ENCODE assay signal across 1 cellular context in the genomic region with DNA sequence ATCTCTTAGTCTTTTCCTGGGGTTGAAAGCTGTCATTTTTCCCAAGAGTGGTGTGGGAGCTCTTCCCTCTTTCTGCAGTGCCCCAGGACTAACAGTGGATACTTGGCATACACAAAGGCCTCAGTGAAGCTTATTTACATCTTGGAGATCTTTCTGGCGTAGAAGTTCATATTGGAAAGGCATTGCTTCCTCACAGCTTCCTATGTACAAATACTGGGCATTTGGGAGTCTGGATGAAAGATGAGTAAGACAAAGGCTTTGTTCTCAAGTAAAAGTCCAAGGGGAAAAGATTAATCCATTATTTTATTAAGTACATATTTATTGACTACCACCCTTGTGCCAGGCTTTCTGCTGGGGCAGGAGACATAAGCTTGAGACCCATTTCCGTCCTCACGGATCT.
TF ChIP-seq lines count a peak whose summit lies in the region.

No MANE protein-coding gene starts in this region.

TF ChIP-seq in GM23338, 12 proteins besides CTCF, POLR2A, EP300 and RAD21:
- TF ChIP-seq, protein P1, sequence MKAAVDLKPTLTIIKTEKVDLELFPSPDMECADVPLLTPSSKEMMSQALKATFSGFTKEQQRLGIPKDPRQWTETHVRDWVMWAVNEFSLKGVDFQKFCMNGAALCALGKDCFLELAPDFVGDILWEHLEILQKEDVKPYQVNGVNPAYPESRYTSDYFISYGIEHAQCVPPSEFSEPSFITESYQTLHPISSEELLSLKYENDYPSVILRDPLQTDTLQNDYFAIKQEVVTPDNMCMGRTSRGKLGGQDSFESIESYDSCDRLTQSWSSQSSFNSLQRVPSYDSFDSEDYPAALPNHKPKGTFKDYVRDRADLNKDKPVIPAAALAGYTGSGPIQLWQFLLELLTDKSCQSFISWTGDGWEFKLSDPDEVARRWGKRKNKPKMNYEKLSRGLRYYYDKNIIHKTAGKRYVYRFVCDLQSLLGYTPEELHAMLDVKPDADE (IDR thresholded peaks at IDR 0.05), result no peak
- TF ChIP-seq EZH2 (IDR thresholded peaks at IDR 0.05; ENCODE audit: low read depth, unreplicated experiment) (no peak), CREB1 (CRISPR knock-in tag; IDR thresholded peaks at IDR 0.05; ENCODE audit: low read depth) (no peak), JUNB (IDR thresholded peaks at IDR 0.05; ENCODE audit: unreplicated experiment) (no peak), POLR2AphosphoS5 (IDR thresholded peaks at IDR 0.05; ENCODE audit: low read depth) (no peak), ZNF114 (CRISPR knock-in tag; IDR thresholded peaks at IDR 0.05) (no peak)
- TF ChIP-seq, protein P2, sequence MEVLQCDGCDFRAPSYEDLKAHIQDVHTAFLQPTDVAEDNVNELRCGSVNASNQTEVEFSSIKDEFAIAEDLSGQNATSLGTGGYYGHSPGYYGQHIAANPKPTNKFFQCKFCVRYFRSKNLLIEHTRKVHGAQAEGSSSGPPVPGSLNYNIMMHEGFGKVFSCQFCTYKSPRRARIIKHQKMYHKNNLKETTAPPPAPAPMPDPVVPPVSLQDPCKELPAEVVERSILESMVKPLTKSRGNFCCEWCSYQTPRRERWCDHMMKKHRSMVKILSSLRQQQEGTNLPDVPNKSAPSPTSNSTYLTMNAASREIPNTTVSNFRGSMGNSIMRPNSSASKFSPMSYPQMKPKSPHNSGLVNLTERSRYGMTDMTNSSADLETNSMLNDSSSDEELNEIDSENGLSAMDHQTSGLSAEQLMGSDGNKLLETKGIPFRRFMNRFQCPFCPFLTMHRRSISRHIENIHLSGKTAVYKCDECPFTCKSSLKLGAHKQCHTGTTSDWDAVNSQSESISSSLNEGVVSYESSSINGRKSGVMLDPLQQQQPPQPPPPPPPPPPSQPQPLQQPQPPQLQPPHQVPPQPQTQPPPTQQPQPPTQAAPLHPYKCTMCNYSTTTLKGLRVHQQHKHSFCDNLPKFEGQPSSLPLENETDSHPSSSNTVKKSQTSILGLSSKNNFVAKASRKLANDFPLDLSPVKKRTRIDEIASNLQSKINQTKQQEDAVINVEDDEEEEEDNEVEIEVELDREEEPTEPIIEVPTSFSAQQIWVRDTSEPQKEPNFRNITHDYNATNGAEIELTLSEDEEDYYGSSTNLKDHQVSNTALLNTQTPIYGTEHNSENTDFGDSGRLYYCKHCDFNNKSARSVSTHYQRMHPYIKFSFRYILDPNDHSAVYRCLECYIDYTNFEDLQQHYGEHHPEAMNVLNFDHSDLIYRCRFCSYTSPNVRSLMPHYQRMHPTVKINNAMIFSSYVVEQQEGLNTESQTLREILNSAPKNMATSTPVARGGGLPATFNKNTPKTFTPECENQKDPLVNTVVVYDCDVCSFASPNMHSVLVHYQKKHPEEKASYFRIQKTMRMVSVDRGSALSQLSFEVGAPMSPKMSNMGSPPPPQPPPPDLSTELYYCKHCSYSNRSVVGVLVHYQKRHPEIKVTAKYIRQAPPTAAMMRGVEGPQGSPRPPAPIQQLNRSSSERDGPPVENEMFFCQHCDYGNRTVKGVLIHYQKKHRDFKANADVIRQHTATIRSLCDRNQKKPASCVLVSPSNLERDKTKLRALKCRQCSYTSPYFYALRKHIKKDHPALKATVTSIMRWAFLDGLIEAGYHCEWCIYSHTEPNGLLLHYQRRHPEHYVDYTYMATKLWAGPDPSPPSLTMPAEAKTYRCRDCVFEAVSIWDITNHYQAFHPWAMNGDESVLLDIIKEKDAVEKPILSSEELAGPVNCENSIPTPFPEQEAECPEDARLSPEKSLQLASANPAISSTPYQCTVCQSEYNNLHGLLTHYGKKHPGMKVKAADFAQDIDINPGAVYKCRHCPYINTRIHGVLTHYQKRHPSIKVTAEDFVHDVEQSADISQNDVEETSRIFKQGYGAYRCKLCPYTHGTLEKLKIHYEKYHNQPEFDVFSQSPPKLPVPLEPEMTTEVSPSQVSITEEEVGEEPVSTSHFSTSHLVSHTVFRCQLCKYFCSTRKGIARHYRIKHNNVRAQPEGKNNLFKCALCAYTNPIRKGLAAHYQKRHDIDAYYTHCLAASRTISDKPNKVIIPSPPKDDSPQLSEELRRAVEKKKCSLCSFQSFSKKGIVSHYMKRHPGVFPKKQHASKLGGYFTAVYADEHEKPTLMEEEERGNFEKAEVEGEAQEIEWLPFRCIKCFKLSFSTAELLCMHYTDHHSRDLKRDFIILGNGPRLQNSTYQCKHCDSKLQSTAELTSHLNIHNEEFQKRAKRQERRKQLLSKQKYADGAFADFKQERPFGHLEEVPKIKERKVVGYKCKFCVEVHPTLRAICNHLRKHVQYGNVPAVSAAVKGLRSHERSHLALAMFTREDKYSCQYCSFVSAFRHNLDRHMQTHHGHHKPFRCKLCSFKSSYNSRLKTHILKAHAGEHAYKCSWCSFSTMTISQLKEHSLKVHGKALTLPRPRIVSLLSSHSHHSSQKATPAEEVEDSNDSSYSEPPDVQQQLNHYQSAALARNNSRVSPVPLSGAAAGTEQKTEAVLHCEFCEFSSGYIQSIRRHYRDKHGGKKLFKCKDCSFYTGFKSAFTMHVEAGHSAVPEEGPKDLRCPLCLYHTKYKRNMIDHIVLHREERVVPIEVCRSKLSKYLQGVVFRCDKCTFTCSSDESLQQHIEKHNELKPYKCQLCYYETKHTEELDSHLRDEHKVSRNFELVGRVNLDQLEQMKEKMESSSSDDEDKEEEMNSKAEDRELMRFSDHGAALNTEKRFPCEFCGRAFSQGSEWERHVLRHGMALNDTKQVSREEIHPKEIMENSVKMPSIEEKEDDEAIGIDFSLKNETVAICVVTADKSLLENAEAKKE (CRISPR knock-in tag; IDR thresholded peaks at IDR 0.05), result no peak
- TF ChIP-seq, protein P3, sequence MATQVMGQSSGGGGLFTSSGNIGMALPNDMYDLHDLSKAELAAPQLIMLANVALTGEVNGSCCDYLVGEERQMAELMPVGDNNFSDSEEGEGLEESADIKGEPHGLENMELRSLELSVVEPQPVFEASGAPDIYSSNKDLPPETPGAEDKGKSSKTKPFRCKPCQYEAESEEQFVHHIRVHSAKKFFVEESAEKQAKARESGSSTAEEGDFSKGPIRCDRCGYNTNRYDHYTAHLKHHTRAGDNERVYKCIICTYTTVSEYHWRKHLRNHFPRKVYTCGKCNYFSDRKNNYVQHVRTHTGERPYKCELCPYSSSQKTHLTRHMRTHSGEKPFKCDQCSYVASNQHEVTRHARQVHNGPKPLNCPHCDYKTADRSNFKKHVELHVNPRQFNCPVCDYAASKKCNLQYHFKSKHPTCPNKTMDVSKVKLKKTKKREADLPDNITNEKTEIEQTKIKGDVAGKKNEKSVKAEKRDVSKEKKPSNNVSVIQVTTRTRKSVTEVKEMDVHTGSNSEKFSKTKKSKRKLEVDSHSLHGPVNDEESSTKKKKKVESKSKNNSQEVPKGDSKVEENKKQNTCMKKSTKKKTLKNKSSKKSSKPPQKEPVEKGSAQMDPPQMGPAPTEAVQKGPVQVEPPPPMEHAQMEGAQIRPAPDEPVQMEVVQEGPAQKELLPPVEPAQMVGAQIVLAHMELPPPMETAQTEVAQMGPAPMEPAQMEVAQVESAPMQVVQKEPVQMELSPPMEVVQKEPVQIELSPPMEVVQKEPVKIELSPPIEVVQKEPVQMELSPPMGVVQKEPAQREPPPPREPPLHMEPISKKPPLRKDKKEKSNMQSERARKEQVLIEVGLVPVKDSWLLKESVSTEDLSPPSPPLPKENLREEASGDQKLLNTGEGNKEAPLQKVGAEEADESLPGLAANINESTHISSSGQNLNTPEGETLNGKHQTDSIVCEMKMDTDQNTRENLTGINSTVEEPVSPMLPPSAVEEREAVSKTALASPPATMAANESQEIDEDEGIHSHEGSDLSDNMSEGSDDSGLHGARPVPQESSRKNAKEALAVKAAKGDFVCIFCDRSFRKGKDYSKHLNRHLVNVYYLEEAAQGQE (IDR thresholded peaks at IDR 0.05; ENCODE audit: unreplicated experiment), result no peak
